ENCODE assay signal across 19 cellular contexts in genomic region chr16:89121691-89122321, GRCh38. TPM values are rescaled to one million over a fixed set of nuclear protein-coding genes. Genes with fewer than 3 reads are reported as not detected.
DNase-seq lines count a peak whose midpoint lies in the region; ATAC-seq and TF ChIP-seq lines count a peak whose summit lies in the region.
"Had no signal": no experiment of that assay in that cellular context is flagged by ENCODE, and none has a peak within 500 bp of the region (broad histone marks: within the 10 kb centered on the region; RNA-seq: fewer than 3 reads in every experiment).

No MANE protein-coding gene starts in this region.

- H2AFZ ChIP-seq in OCI-LY3 (ENCODE audit: low read depth, low read length): no peak overlapping the region

- no peak overlapping the region for H3K4me3 ChIP-seq in OCI-LY3 (ENCODE audit: low read length)
- H3K4me3 ChIP-seq in left lung: no peak overlapping the region
- H3K4me3 ChIP-seq in stomach: no peak overlapping the region
- H3K4me3 ChIP-seq: gastrocnemius medialis, psoas muscle, smooth muscle cell, thoracic aorta had no signal

- H3K4me2 ChIP-seq in OCI-LY3 (ENCODE audit: low read length): peak overlapping the region; percentile 41; the same call in 1 of the 2 replicates
- H3K4me2 ChIP-seq: smooth muscle cell had no signal

- H3K36me3 ChIP-seq in OCI-LY3 (replicated peaks; ENCODE audit: low read depth, low read length) (peaks cover 63% of the 10 kb centered on the region), left lung (peaks cover 0 to 83% of the 10 kb centered on the region in 2 donors), stomach (peaks cover 44 to 99% (median 85%) of the 10 kb centered on the region in 4 donors)

- no peak overlapping the region for H3K27ac ChIP-seq in OCI-LY3 (ENCODE audit: low read length)
- peak overlapping the region; percentile 26 to 50 for H3K27ac ChIP-seq in left lung
- peak overlapping the region in 3 of 5 donors; percentile 29 to 69 (median 42) for H3K27ac ChIP-seq in stomach
- H3K27ac ChIP-seq: epithelial cell of prostate, gastrocnemius medialis, psoas muscle, thoracic aorta had no signal

- H3K79me2 ChIP-seq in OCI-LY3 (ENCODE audit: low read length): no peaks in the 10 kb centered on the region

- H3K9ac ChIP-seq in OCI-LY3 (ENCODE audit: low read length): no peak overlapping the region

- no peak for TF ChIP-seq EP300 in stomach (IDR thresholded peaks at IDR 0.05)

- H3K4me1 ChIP-seq in OCI-LY3 (ENCODE audit: low read length): peaks cover 13% of the 10 kb centered on the region
- H3K4me1 ChIP-seq in left lung: peaks cover 0 to 6% of the 10 kb centered on the region in 2 donors
- H3K4me1 ChIP-seq in stomach: peaks cover 0 to 13% (median 8%) of the 10 kb centered on the region in 4 donors
- H3K4me1 ChIP-seq: gastrocnemius medialis, psoas muscle had no signal

- WGBS in stomach, 5 donors: 85 to 91% (median 86%) methylated on average over 13 to 24 of the region's 24 CpGs

- TF ChIP-seq CTCF in OCI-LY3 (IDR thresholded peaks at IDR 0.05; ENCODE audit: low read depth, low read length) (no peak), left lung (IDR thresholded peaks at IDR 0.05) (no peak), stomach (IDR thresholded peaks at IDR 0.05) (no peak)

- no peaks in the 10 kb centered on the region for H3K27me3 ChIP-seq in OCI-LY3 (ENCODE audit: low read depth, low read length)
- H3K27me3 ChIP-seq in left lung: no peaks in the 10 kb centered on the region
- no peaks in the 10 kb centered on the region for H3K27me3 ChIP-seq in stomach
- H3K27me3 ChIP-seq: gastrocnemius medialis had no signal

- intact Hi-C loops in left lung (cut with DNase I): no loop called here
- intact Hi-C loops in stomach (cut with DNase I; ENCODE audit: low total_unique reads): no loop called here

- no peak for ATAC-seq in left lung
- ATAC-seq in GM21619 (IDR thresholded peaks at IDR 0.05; ENCODE audit: unreplicated experiment): no peak
- ATAC-seq: gastrocnemius medialis, left lobe of liver, psoas muscle had no signal

- no peak for TF ChIP-seq POLR2A in stomach (IDR thresholded peaks at IDR 0.05)

- DNase-seq in activated CD8-positive, alpha-beta memory T cell treated with anti-CD3 and anti-CD28 coated beads, Interleukin-2, amount 50 U/mL, for 4 hours: peak; percentile 12
- no peak for DNase-seq in activated CD8-positive, alpha-beta memory T cell treated with anti-CD3 and anti-CD28 coated beads, Interleukin-2, amount 50 U/mL, for 48 hours
- no peak for DNase-seq in left lung
- no peak for DNase-seq in stomach
- DNase-seq in NCI-H82 (lab: John Stamatoyannopoulos, UW): no peak
- DNase-seq in activated CD4-positive, CD25-positive, alpha-beta regulatory T cell (lab: John Stamatoyannopoulos, UW): no peak
- DNase-seq: DND-41, gastrocnemius medialis had no signal

- peaks cover 4% of the 10 kb centered on the region; the same call in 1 of the 2 replicates for H4K20me1 ChIP-seq in OCI-LY3 (ENCODE audit: insufficient read depth, low read length)

- H3K9me3 ChIP-seq in OCI-LY3 (ENCODE audit: insufficient read depth, low read length): no peaks in the 10 kb centered on the region
- H3K9me3 ChIP-seq in left lung: no peaks in the 10 kb centered on the region
- H3K9me3 ChIP-seq in stomach: no peaks in the 10 kb centered on the region
- H3K9me3 ChIP-seq: gastrocnemius medialis, psoas muscle, thoracic aorta had no signal

RNA-seq across cellular contexts. Expression of gene ACSF3, which starts 28.2 kb away (rescaled TPM):
- total RNA-seq in left lung (10 to 100 TPM; 34.4 to 38.4 TPM), stomach (100 to 1,000 TPM in 1 of 5 donors, 10 to 100 TPM in 4; 16.9 to 265 (median 27.7) TPM)
- polyA plus RNA-seq in stomach: 10 to 100 TPM; 29.4 to 33.2 (median 31.9) TPM

RNA-seq across cellular contexts. Expression of gene CDH15, which starts 49.7 kb away (rescaled TPM):
- total RNA-seq in left lung (1 to 10 TPM; 1.6 to 4.2 TPM), stomach (not detected)
- under 1 TPM in 2 of 3 donors, not detected in 1; 0.20 to 0.31 TPM for polyA plus RNA-seq in stomach
- total RNA-seq: activated T-cell treated with anti-CD3 and anti-CD28 coated beads, Interleukin-2, amount 50 U/mL, for 72 hours; CD8-positive, alpha-beta memory T cell; HT-29 had no signal
- polyA plus RNA-seq: CD8-positive, alpha-beta memory T cell; neural cell had no signal
